28 cellular contexts compared by ENCODE assay signal in the genomic region with DNA sequence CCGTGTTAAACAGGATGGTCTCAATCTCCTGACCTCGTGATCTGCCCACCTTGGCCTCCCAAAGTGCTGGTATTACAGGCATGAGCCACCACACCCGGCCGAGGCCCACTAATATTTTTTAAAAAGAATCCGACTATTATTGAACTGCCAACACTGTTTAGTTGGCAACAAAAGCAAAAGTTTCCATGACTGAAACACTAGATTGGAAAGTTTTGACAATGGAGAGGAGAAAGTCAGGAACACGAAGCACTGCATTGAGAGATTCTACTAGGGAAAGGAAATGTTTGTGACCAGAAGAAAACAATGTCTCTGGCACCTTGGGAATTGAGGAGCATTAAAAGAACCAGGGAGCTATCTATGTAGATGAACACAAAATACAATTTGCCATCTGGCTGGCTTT.
"Had no signal": no experiment of that assay in that cellular context is flagged by ENCODE, and none has a peak within 500 bp of the region (broad histone marks: within the 10 kb centered on the region; RNA-seq: fewer than 3 reads in every experiment).

No MANE protein-coding gene starts in this region.

- H3K27me3 Mint-ChIP-seq: stimulated activated memory B cell treated with anti-CD40 and anti-IgM and Interleukin-4, amounts not matched to agents 10 μg/mL and 1 μg/mL and 100 μg/mL, for 72 hours; stimulated activated naive B cell treated with anti-CD40 and anti-IgM and Interleukin-4, amounts not matched to agents 10 μg/mL and 1 μg/mL and 100 μg/mL, for 72 hours; stimulated activated naive CD8-positive, alpha-beta T cell treated with anti-CD3 and anti-CD28 coated beads, Interleukin-15, amount 100 ng/mL, for 72 hours; type B pancreatic cell had no signal

- DNase-seq: stimulated activated CD4-positive, alpha-beta T cell treated with anti-CD3 and anti-CD28 coated beads, Interleukin-2, amount 100 ng/mL, for 48 hours; stimulated activated CD4-positive, alpha-beta T cell treated with anti-CD3 and anti-CD28 coated beads, Interleukin-4, amount 100 ng/mL, for 1 hour; stimulated activated CD4-positive, alpha-beta T cell treated with anti-CD3 and anti-CD28 coated beads, Interleukin-4, amount 100 ng/mL, for 24 hours; stimulated activated CD4-positive, alpha-beta T cell treated with anti-CD3 and anti-CD28 coated beads, Interleukin-4, amount 100 ng/mL, for 4 hours; stimulated activated CD8-positive, alpha-beta memory T cell treated with anti-CD3 and anti-CD28 coated beads, Interleukin-4, amount 100 ng/mL, for 48 hours; stimulated activated naive B cell treated with anti-CD40 and anti-IgM and Interleukin-4, amounts not matched to agents 10 μg/mL and 1 μg/mL and 100 μg/mL, for 72 hours; stimulated activated naive CD4-positive, alpha-beta T cell; stimulated activated naive CD4-positive, alpha-beta T cell treated with Interleukin-2 at 50 U/mL for 16 hours; stimulated activated naive CD8-positive, alpha-beta T cell treated with anti-CD3 and anti-CD28 coated beads, Interleukin-15, amount 100 ng/mL, for 72 hours; stimulated activated naive CD8-positive, alpha-beta T cell treated with anti-CD3 and anti-CD28 coated beads, Interleukin-15, Interleukin-2, amounts not matched to agents 100 U/mL and 50 U/mL, for 24 hours; stomach; substantia nigra; testis; thyroid gland; tibial artery; transverse colon; trophoblast cell; upper lobe of left lung; upper lobe of right lung; uterus had no signal

- H3K9me3 ChIP-seq: stomach, suprapubic skin, testis, thoracic aorta, thyroid gland, tibial artery, tibial nerve, transverse colon, upper lobe of left lung, upper lobe of right lung, uterus, vagina had no signal

- H3K4me3 ChIP-seq: stomach, suprapubic skin, testis, thoracic aorta, thyroid gland, tibial artery, tibial nerve, transverse colon, upper lobe of left lung, upper lobe of right lung, uterus, vagina had no signal

- H3K36me3 Mint-ChIP-seq: stimulated activated effector memory CD8-positive, alpha-beta T cell treated with anti-CD3 and anti-CD28 coated beads, Interleukin-12 subunit alpha, Interleukin-12 subunit beta, amount 100 ng/mL, for 72 hours; stimulated activated memory B cell treated with anti-CD40 and anti-IgM and Interleukin-4, amounts not matched to agents 10 μg/mL and 1 μg/mL and 100 μg/mL, for 72 hours; stimulated activated naive B cell treated with anti-CD40 and anti-IgM and Interleukin-4, amounts not matched to agents 10 μg/mL and 1 μg/mL and 100 μg/mL, for 72 hours; type B pancreatic cell had no signal

- H3K27ac ChIP-seq: stomach, suprapubic skin, testis, thoracic aorta, thyroid gland, tibial artery, tibial nerve, transverse colon, upper lobe of left lung, upper lobe of right lung, uterus, vagina had no signal

- H3K36me3 ChIP-seq: stomach, suprapubic skin, thoracic aorta, thyroid gland, tibial artery, tibial nerve, transverse colon, upper lobe of left lung, upper lobe of right lung, uterus, vagina had no signal

- H3K9me3 Mint-ChIP-seq: stimulated activated effector memory CD8-positive, alpha-beta T cell treated with anti-CD3 and anti-CD28 coated beads, Interleukin-12 subunit alpha, Interleukin-12 subunit beta, amount 100 ng/mL, for 72 hours; stimulated activated memory B cell treated with anti-CD40 and anti-IgM and Interleukin-4, amounts not matched to agents 10 μg/mL and 1 μg/mL and 100 μg/mL, for 72 hours; stimulated activated naive B cell treated with anti-CD40 and anti-IgM and Interleukin-4, amounts not matched to agents 10 μg/mL and 1 μg/mL and 100 μg/mL, for 72 hours; stimulated activated naive CD8-positive, alpha-beta T cell treated with anti-CD3 and anti-CD28 coated beads, Interleukin-15, amount 100 ng/mL, for 72 hours had no signal

- ATAC-seq: stimulated activated effector memory CD8-positive, alpha-beta T cell treated with anti-CD3 and anti-CD28 coated beads, Interleukin-12 subunit alpha, Interleukin-12 subunit beta, amount 100 ng/mL, for 72 hours; stimulated activated memory B cell treated with anti-CD40 and anti-IgM and Interleukin-4, amounts not matched to agents 10 μg/mL and 1 μg/mL and 100 μg/mL, for 72 hours; stimulated activated naive B cell treated with anti-CD40 and anti-IgM and Interleukin-4, amounts not matched to agents 10 μg/mL and 1 μg/mL and 100 μg/mL, for 72 hours; stimulated activated naive CD8-positive, alpha-beta T cell treated with anti-CD3 and anti-CD28 coated beads, Interleukin-15, amount 100 ng/mL, for 72 hours; stimulated activated naive CD8-positive, alpha-beta T cell treated with anti-CD3 and anti-CD28 coated beads, Interleukin-15, Interleukin-2, amounts not matched to agents 100 U/mL and 50 U/mL, for 24 hours; upper lobe of right lung had no signal

- H3K4me1 ChIP-seq: suprapubic skin, tibial artery, upper lobe of left lung, upper lobe of right lung, vagina had no signal

- H3K27ac Mint-ChIP-seq: stimulated activated effector memory CD8-positive, alpha-beta T cell treated with anti-CD3 and anti-CD28 coated beads, Interleukin-12 subunit alpha, Interleukin-12 subunit beta, amount 100 ng/mL, for 72 hours; stimulated activated memory B cell treated with anti-CD40 and anti-IgM and Interleukin-4, amounts not matched to agents 10 μg/mL and 1 μg/mL and 100 μg/mL, for 72 hours; stimulated activated naive B cell treated with anti-CD40 and anti-IgM and Interleukin-4, amounts not matched to agents 10 μg/mL and 1 μg/mL and 100 μg/mL, for 72 hours; stimulated activated naive CD8-positive, alpha-beta T cell treated with anti-CD3 and anti-CD28 coated beads, Interleukin-15, amount 100 ng/mL, for 72 hours; stimulated activated naive CD8-positive, alpha-beta T cell treated with anti-CD3 and anti-CD28 coated beads, Interleukin-15, Interleukin-2, amounts not matched to agents 100 ng/mL and 50 ng/mL, for 24 hours; type B pancreatic cell had no signal

- H3K27me3 ChIP-seq: stomach, suprapubic skin, testis, thyroid gland, tibial artery, tibial nerve, transverse colon, upper lobe of left lung, upper lobe of right lung, uterus, vagina had no signal

- H3K4me1 Mint-ChIP-seq: stimulated activated effector memory CD8-positive, alpha-beta T cell treated with anti-CD3 and anti-CD28 coated beads, Interleukin-12 subunit alpha, Interleukin-12 subunit beta, amount 100 ng/mL, for 72 hours; stimulated activated memory B cell treated with anti-CD40 and anti-IgM and Interleukin-4, amounts not matched to agents 10 μg/mL and 1 μg/mL and 100 μg/mL, for 72 hours; stimulated activated naive CD8-positive, alpha-beta T cell treated with anti-CD3 and anti-CD28 coated beads, Interleukin-15, amount 100 ng/mL, for 72 hours had no signal

- H3K4me3 Mint-ChIP-seq: stimulated activated effector memory CD8-positive, alpha-beta T cell treated with anti-CD3 and anti-CD28 coated beads, Interleukin-12 subunit alpha, Interleukin-12 subunit beta, amount 100 ng/mL, for 72 hours; stimulated activated memory B cell treated with anti-CD40 and anti-IgM and Interleukin-4, amounts not matched to agents 10 μg/mL and 1 μg/mL and 100 μg/mL, for 72 hours; stimulated activated naive B cell treated with anti-CD40 and anti-IgM and Interleukin-4, amounts not matched to agents 10 μg/mL and 1 μg/mL and 100 μg/mL, for 72 hours; stimulated activated naive CD8-positive, alpha-beta T cell treated with anti-CD3 and anti-CD28 coated beads, Interleukin-15, amount 100 ng/mL, for 72 hours; stimulated activated naive CD8-positive, alpha-beta T cell treated with anti-CD3 and anti-CD28 coated beads, Interleukin-15, Interleukin-2, amounts not matched to agents 100 ng/mL and 50 ng/mL, for 24 hours; type B pancreatic cell had no signal
